Comparison of ENCODE assay signal across 3 cellular contexts in the genomic region with DNA sequence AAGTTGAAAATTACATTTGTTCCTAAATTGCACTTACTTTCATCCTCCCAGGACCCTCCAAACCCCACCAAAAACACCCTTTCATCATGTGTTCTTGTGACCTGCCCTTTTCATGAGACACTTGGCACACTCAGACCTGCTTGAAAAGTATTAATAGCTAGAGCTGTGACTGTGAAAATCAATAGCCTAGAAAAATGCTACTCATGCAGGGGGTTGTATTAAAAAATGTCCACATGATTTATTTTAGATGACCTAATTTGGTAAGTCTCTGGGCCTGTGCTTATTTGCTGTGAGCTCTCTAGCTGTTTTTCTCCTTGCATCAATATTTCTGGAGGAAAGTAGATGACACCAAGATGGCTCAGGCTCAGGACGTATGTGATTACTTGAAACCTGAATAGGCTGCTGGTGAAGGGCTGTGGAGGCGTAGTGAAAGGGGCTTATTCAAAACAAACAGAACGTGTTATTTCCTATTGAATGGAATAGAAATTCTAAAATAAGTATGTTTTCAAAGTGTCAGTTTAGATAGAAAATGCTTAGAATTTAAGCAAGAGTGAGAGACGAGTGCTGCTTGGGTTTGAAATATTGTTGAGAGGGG.
TF ChIP-seq lines count a peak whose summit lies in the region.

No MANE protein-coding gene starts in this region.

TF ChIP-seq in SK-N-SH, 30 proteins besides CTCF, POLR2A, EP300 and RAD21:
- TF ChIP-seq RXRA (IDR thresholded peaks at IDR 0.05; ENCODE audit: borderline replicate concordance, low read depth), result no peak
- no peak for TF ChIP-seq GABPA (IDR thresholded peaks at IDR 0.05; ENCODE audit: low read depth)
- TF ChIP-seq JUND (IDR thresholded peaks at IDR 0.05), result no peak
- TF ChIP-seq, protein P1, sequence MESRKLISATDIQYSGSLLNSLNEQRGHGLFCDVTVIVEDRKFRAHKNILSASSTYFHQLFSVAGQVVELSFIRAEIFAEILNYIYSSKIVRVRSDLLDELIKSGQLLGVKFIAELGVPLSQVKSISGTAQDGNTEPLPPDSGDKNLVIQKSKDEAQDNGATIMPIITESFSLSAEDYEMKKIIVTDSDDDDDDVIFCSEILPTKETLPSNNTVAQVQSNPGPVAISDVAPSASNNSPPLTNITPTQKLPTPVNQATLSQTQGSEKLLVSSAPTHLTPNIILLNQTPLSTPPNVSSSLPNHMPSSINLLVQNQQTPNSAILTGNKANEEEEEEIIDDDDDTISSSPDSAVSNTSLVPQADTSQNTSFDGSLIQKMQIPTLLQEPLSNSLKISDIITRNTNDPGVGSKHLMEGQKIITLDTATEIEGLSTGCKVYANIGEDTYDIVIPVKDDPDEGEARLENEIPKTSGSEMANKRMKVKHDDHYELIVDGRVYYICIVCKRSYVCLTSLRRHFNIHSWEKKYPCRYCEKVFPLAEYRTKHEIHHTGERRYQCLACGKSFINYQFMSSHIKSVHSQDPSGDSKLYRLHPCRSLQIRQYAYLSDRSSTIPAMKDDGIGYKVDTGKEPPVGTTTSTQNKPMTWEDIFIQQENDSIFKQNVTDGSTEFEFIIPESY (IDR thresholded peaks at IDR 0.05; ENCODE audit: borderline replicate concordance, low read depth), result no peak
- TF ChIP-seq TCF12 (IDR thresholded peaks at IDR 0.05), result no peak
- no peak for TF ChIP-seq FOSL2 (IDR thresholded peaks at IDR 0.05; ENCODE audit: borderline replicate concordance, low read depth)
- TF ChIP-seq, protein P2, sequence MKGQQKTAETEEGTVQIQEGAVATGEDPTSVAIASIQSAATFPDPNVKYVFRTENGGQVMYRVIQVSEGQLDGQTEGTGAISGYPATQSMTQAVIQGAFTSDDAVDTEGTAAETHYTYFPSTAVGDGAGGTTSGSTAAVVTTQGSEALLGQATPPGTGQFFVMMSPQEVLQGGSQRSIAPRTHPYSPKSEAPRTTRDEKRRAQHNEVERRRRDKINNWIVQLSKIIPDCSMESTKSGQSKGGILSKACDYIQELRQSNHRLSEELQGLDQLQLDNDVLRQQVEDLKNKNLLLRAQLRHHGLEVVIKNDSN (IDR thresholded peaks at IDR 0.05; ENCODE audit: borderline replicate concordance, low read depth), result no peak
- no peak for TF ChIP-seq ELF1 (IDR thresholded peaks at IDR 0.05)
- TF ChIP-seq, protein P3, sequence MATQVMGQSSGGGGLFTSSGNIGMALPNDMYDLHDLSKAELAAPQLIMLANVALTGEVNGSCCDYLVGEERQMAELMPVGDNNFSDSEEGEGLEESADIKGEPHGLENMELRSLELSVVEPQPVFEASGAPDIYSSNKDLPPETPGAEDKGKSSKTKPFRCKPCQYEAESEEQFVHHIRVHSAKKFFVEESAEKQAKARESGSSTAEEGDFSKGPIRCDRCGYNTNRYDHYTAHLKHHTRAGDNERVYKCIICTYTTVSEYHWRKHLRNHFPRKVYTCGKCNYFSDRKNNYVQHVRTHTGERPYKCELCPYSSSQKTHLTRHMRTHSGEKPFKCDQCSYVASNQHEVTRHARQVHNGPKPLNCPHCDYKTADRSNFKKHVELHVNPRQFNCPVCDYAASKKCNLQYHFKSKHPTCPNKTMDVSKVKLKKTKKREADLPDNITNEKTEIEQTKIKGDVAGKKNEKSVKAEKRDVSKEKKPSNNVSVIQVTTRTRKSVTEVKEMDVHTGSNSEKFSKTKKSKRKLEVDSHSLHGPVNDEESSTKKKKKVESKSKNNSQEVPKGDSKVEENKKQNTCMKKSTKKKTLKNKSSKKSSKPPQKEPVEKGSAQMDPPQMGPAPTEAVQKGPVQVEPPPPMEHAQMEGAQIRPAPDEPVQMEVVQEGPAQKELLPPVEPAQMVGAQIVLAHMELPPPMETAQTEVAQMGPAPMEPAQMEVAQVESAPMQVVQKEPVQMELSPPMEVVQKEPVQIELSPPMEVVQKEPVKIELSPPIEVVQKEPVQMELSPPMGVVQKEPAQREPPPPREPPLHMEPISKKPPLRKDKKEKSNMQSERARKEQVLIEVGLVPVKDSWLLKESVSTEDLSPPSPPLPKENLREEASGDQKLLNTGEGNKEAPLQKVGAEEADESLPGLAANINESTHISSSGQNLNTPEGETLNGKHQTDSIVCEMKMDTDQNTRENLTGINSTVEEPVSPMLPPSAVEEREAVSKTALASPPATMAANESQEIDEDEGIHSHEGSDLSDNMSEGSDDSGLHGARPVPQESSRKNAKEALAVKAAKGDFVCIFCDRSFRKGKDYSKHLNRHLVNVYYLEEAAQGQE (IDR thresholded peaks at IDR 0.05; ENCODE audit: low read depth, low read length), result no peak
- no peak for TF ChIP-seq NFIC (IDR thresholded peaks at IDR 0.05; ENCODE audit: borderline replicate concordance)
- TF ChIP-seq NRF1 (IDR thresholded peaks at IDR 0.05; ENCODE audit: low read depth, low read length), result no peak

TF ChIP-seq in SK-N-SH treated with all-trans-retinoic acid at 6 μM for 48 hours, 23 proteins besides CTCF, POLR2A, EP300 and RAD21:
- TF ChIP-seq RARB (CRISPR knock-in tag; IDR thresholded peaks at IDR 0.05), result no peak
- TF ChIP-seq TOX (CRISPR knock-in tag; IDR thresholded peaks at IDR 0.05; ENCODE audit: borderline replicate concordance), result no peak
- TF ChIP-seq ZNF70 (CRISPR knock-in tag; IDR thresholded peaks at IDR 0.05), result no peak
- TF ChIP-seq, protein P4, sequence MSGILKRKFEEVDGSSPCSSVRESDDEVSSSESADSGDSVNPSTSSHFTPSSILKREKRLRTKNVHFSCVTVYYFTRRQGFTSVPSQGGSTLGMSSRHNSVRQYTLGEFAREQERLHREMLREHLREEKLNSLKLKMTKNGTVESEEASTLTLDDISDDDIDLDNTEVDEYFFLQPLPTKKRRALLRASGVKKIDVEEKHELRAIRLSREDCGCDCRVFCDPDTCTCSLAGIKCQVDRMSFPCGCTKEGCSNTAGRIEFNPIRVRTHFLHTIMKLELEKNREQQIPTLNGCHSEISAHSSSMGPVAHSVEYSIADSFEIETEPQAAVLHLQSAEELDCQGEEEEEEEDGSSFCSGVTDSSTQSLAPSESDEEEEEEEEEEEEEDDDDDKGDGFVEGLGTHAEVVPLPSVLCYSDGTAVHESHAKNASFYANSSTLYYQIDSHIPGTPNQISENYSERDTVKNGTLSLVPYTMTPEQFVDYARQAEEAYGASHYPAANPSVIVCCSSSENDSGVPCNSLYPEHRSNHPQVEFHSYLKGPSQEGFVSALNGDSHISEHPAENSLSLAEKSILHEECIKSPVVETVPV (CRISPR knock-in tag; IDR thresholded peaks at IDR 0.05), result no peak
- TF ChIP-seq ESRRG (CRISPR knock-in tag; IDR thresholded peaks at IDR 0.05), result no peak
- no peak for TF ChIP-seq ARNTL (CRISPR knock-in tag; IDR thresholded peaks at IDR 0.05; ENCODE audit: borderline replicate concordance, low read depth)
- TF ChIP-seq ZNF565 (CRISPR knock-in tag; conservative IDR thresholded peaks at IDR 0.05; ENCODE audit: low read depth), result no peak
- TF ChIP-seq ZNF8 (CRISPR knock-in tag; IDR thresholded peaks at IDR 0.05), result no peak
- TF ChIP-seq ZC3H10 (CRISPR knock-in tag; IDR thresholded peaks at IDR 0.05), result no peak
- no peak for TF ChIP-seq GLIS3 (CRISPR knock-in tag; IDR thresholded peaks at IDR 0.05)
- TF ChIP-seq BACH2 (CRISPR knock-in tag; IDR thresholded peaks at IDR 0.05; ENCODE audit: borderline replicate concordance), result no peak
- TF ChIP-seq, protein P5, sequence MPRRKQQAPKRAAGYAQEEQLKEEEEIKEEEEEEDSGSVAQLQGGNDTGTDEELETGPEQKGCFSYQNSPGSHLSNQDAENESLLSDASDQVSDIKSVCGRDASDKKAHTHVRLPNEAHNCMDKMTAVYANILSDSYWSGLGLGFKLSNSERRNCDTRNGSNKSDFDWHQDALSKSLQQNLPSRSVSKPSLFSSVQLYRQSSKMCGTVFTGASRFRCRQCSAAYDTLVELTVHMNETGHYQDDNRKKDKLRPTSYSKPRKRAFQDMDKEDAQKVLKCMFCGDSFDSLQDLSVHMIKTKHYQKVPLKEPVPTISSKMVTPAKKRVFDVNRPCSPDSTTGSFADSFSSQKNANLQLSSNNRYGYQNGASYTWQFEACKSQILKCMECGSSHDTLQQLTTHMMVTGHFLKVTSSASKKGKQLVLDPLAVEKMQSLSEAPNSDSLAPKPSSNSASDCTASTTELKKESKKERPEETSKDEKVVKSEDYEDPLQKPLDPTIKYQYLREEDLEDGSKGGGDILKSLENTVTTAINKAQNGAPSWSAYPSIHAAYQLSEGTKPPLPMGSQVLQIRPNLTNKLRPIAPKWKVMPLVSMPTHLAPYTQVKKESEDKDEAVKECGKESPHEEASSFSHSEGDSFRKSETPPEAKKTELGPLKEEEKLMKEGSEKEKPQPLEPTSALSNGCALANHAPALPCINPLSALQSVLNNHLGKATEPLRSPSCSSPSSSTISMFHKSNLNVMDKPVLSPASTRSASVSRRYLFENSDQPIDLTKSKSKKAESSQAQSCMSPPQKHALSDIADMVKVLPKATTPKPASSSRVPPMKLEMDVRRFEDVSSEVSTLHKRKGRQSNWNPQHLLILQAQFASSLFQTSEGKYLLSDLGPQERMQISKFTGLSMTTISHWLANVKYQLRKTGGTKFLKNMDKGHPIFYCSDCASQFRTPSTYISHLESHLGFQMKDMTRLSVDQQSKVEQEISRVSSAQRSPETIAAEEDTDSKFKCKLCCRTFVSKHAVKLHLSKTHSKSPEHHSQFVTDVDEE (CRISPR knock-in tag; IDR thresholded peaks at IDR 0.05), result no peak
- TF ChIP-seq SNAI2 (CRISPR knock-in tag; IDR thresholded peaks at IDR 0.05), result no peak
- no peak for TF ChIP-seq CSDC2 (CRISPR knock-in tag; IDR thresholded peaks at IDR 0.05)

TF ChIP-seq in H1, 55 proteins besides CTCF, POLR2A, EP300 and RAD21:
- TF ChIP-seq, protein P6, sequence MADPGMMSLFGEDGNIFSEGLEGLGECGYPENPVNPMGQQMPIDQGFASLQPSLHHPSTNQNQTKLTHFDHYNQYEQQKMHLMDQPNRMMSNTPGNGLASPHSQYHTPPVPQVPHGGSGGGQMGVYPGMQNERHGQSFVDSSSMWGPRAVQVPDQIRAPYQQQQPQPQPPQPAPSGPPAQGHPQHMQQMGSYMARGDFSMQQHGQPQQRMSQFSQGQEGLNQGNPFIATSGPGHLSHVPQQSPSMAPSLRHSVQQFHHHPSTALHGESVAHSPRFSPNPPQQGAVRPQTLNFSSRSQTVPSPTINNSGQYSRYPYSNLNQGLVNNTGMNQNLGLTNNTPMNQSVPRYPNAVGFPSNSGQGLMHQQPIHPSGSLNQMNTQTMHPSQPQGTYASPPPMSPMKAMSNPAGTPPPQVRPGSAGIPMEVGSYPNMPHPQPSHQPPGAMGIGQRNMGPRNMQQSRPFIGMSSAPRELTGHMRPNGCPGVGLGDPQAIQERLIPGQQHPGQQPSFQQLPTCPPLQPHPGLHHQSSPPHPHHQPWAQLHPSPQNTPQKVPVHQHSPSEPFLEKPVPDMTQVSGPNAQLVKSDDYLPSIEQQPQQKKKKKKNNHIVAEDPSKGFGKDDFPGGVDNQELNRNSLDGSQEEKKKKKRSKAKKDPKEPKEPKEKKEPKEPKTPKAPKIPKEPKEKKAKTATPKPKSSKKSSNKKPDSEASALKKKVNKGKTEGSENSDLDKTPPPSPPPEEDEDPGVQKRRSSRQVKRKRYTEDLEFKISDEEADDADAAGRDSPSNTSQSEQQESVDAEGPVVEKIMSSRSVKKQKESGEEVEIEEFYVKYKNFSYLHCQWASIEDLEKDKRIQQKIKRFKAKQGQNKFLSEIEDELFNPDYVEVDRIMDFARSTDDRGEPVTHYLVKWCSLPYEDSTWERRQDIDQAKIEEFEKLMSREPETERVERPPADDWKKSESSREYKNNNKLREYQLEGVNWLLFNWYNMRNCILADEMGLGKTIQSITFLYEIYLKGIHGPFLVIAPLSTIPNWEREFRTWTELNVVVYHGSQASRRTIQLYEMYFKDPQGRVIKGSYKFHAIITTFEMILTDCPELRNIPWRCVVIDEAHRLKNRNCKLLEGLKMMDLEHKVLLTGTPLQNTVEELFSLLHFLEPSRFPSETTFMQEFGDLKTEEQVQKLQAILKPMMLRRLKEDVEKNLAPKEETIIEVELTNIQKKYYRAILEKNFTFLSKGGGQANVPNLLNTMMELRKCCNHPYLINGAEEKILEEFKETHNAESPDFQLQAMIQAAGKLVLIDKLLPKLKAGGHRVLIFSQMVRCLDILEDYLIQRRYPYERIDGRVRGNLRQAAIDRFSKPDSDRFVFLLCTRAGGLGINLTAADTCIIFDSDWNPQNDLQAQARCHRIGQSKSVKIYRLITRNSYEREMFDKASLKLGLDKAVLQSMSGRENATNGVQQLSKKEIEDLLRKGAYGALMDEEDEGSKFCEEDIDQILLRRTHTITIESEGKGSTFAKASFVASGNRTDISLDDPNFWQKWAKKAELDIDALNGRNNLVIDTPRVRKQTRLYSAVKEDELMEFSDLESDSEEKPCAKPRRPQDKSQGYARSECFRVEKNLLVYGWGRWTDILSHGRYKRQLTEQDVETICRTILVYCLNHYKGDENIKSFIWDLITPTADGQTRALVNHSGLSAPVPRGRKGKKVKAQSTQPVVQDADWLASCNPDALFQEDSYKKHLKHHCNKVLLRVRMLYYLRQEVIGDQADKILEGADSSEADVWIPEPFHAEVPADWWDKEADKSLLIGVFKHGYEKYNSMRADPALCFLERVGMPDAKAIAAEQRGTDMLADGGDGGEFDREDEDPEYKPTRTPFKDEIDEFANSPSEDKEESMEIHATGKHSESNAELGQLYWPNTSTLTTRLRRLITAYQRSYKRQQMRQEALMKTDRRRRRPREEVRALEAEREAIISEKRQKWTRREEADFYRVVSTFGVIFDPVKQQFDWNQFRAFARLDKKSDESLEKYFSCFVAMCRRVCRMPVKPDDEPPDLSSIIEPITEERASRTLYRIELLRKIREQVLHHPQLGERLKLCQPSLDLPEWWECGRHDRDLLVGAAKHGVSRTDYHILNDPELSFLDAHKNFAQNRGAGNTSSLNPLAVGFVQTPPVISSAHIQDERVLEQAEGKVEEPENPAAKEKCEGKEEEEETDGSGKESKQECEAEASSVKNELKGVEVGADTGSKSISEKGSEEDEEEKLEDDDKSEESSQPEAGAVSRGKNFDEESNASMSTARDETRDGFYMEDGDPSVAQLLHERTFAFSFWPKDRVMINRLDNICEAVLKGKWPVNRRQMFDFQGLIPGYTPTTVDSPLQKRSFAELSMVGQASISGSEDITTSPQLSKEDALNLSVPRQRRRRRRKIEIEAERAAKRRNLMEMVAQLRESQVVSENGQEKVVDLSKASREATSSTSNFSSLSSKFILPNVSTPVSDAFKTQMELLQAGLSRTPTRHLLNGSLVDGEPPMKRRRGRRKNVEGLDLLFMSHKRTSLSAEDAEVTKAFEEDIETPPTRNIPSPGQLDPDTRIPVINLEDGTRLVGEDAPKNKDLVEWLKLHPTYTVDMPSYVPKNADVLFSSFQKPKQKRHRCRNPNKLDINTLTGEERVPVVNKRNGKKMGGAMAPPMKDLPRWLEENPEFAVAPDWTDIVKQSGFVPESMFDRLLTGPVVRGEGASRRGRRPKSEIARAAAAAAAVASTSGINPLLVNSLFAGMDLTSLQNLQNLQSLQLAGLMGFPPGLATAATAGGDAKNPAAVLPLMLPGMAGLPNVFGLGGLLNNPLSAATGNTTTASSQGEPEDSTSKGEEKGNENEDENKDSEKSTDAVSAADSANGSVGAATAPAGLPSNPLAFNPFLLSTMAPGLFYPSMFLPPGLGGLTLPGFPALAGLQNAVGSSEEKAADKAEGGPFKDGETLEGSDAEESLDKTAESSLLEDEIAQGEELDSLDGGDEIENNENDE (IDR thresholded peaks at IDR 0.05; ENCODE audit: insufficient replicate concordance, low read length), result no peak
TF ChIP-seq in H1: peak in this region for 0.
